1 cellular context compared by ENCODE assay signal in genomic region chr12:906077-906585, GRCh38.
TF ChIP-seq lines count a peak whose summit lies in the region.

No MANE protein-coding gene starts in this region.

TF ChIP-seq in HEK293, 187 proteins besides CTCF, POLR2A, EP300 and RAD21 (continued from another document):
- TF ChIP-seq, protein P1, sequence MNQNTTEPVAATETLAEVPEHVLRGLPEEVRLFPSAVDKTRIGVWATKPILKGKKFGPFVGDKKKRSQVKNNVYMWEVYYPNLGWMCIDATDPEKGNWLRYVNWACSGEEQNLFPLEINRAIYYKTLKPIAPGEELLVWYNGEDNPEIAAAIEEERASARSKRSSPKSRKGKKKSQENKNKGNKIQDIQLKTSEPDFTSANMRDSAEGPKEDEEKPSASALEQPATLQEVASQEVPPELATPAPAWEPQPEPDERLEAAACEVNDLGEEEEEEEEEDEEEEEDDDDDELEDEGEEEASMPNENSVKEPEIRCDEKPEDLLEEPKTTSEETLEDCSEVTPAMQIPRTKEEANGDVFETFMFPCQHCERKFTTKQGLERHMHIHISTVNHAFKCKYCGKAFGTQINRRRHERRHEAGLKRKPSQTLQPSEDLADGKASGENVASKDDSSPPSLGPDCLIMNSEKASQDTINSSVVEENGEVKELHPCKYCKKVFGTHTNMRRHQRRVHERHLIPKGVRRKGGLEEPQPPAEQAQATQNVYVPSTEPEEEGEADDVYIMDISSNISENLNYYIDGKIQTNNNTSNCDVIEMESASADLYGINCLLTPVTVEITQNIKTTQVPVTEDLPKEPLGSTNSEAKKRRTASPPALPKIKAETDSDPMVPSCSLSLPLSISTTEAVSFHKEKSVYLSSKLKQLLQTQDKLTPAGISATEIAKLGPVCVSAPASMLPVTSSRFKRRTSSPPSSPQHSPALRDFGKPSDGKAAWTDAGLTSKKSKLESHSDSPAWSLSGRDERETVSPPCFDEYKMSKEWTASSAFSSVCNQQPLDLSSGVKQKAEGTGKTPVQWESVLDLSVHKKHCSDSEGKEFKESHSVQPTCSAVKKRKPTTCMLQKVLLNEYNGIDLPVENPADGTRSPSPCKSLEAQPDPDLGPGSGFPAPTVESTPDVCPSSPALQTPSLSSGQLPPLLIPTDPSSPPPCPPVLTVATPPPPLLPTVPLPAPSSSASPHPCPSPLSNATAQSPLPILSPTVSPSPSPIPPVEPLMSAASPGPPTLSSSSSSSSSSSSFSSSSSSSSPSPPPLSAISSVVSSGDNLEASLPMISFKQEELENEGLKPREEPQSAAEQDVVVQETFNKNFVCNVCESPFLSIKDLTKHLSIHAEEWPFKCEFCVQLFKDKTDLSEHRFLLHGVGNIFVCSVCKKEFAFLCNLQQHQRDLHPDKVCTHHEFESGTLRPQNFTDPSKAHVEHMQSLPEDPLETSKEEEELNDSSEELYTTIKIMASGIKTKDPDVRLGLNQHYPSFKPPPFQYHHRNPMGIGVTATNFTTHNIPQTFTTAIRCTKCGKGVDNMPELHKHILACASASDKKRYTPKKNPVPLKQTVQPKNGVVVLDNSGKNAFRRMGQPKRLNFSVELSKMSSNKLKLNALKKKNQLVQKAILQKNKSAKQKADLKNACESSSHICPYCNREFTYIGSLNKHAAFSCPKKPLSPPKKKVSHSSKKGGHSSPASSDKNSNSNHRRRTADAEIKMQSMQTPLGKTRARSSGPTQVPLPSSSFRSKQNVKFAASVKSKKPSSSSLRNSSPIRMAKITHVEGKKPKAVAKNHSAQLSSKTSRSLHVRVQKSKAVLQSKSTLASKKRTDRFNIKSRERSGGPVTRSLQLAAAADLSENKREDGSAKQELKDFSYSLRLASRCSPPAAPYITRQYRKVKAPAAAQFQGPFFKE (tag by site-specific recombination; IDR thresholded peaks at IDR 0.05; ENCODE audit: borderline replicate concordance) = no peak
- no peak for TF ChIP-seq PBX3 (CRISPR knock-in tag; IDR thresholded peaks at IDR 0.05)
